ENCODE assay signal across 10 cellular contexts in the genomic region with DNA sequence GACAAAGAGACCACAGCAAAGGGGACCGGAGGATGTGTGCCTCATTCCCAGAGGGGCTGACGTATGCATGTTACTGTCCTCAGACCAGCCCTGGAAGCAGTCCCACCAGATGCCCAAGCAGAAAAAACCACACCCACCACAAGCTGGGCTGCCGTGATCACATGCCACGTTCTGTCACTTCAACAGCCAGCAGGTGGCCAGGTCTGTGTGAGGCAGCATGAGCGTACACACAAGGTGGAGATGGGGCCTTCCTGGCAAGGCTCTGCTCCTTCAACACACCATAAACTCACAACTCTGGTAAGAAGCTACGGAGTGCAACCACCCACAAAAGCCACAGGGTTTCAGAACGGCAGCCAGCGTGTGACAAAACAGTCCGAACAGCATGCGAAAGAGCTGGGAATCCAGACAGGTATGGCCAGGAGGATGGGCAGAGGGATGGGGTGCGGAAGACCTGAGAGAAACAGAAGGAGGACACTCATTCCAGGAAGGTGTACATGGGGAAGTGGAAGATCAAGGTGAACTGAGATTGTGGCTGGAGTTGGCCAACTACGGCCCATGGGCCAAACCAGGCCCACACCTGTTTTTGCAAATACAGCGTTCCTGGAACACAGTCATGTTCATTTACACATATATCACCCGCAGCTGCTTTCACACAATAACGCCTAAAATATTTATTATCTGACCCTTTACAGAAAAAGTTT. TPM values are rescaled to one million over a fixed set of nuclear protein-coding genes. Genes with fewer than 3 reads are reported as not detected.
DNase-seq lines count a peak whose midpoint lies in the region; ATAC-seq, FAIRE-seq and TF ChIP-seq lines count a peak whose summit lies in the region.
"Had no signal": no experiment of that assay in that cellular context is flagged by ENCODE, and none has a peak within 500 bp of the region (broad histone marks: within the 10 kb centered on the region; RNA-seq: fewer than 3 reads in every experiment).

No MANE protein-coding gene starts in this region.

- WGBS in thyroid gland, 2 donors = 83 to 88% methylated on average over 15 of the region's 15 CpGs

- TF ChIP-seq CTCF in bronchial epithelial cell (IDR thresholded peaks at IDR 0.05; ENCODE audit: insufficient read depth, low read length, severe bottlenecking) (peak; percentile 18), thyroid gland (IDR thresholded peaks at IDR 0.05) (no peak)

- H3K4me3 ChIP-seq in bronchial epithelial cell (ENCODE audit: low read depth, low read length) = no peak overlapping the region
- H3K4me3 ChIP-seq in thyroid gland (replicated peaks in 1 of 3) = no peak overlapping the region
- H3K4me3 ChIP-seq in MG63 = no peak overlapping the region

- TF ChIP-seq POLR2A in thyroid gland (IDR thresholded peaks at IDR 0.05) = no peak

- H3K27me3 ChIP-seq in bronchial epithelial cell (ENCODE audit: control insufficient read depth, insufficient read depth, low read length) (no peaks in the 10 kb centered on the region), thyroid gland (no peaks in the 10 kb centered on the region), MG63 (no peaks in the 10 kb centered on the region)

- no peak for FAIRE-seq in bronchial epithelial cell (lab: Jason Lieb, UNC)

- DNase-seq in DMS53 (lab: John Stamatoyannopoulos, UW) (peak; percentile 49), DMS53 treated with DMSO at 0.1 percent for 48 hours (lab: John Stamatoyannopoulos, UW; ENCODE audit: unreplicated experiment) (no peak), T-helper 1 cell (peak; percentile 17 to 70 (median 28)), bronchial epithelial cell (ENCODE audit: low read depth) (no peak), thyroid gland (no peak), MG63 (no peak)
- peak; percentile 42 to 58 for DNase-seq in stimulated activated CD4-positive, alpha-beta T cell treated with anti-CD3 and anti-CD28 coated beads, Interleukin-2, amount 100 ng/mL, for 24 hours

- peak; percentile 66 for ATAC-seq in HG03039 (IDR thresholded peaks at IDR 0.05; ENCODE audit: unreplicated experiment)

- H3K36me3 ChIP-seq in bronchial epithelial cell (ENCODE audit: control insufficient read depth, insufficient read depth, low read length) (peaks cover 24% of the 10 kb centered on the region), thyroid gland (peaks cover 62 to 72% of the 10 kb centered on the region in 2 donors), MG63 (peaks cover 6% of the 10 kb centered on the region)

- no peaks in the 10 kb centered on the region for H3K4me1 ChIP-seq in thyroid gland

- no peak overlapping the region for H3K27ac ChIP-seq in thyroid gland
- H3K27ac ChIP-seq: 22Rv1 had no signal

- intact Hi-C loops in thyroid gland (cut with DNase I) = loop anchor here (5.0 to 10.0 kb wide), 2 partner anchors 93 to 396 kb away; no protein-coding TSS in a partner anchor

- no peaks in the 10 kb centered on the region for H3K9me3 ChIP-seq in thyroid gland
- H3K9me3 ChIP-seq in MG63 = no peaks in the 10 kb centered on the region

RNA-seq across cellular contexts. Expression of a gene that starts 27.9 kb away (rescaled TPM):
- total RNA-seq in bronchial epithelial cell (63.4 and 67.3 TPM in 2 replicates), thyroid gland (100 to 1,000 TPM; 126 to 185 (median 166) TPM)
- 57.3 and 66.2 TPM in 2 replicates for total RNA-seq in MG63 (2014; rRNA removed; shearing (Covaris generic); ENCODE audit: low replicate concordance)

RNA-seq across cellular contexts. Expression of a gene that starts 46.2 kb away (rescaled TPM):
- total RNA-seq in bronchial epithelial cell (not detected in 2 replicates), thyroid gland (not detected)
- total RNA-seq in MG63 (2014; rRNA removed; shearing (Covaris generic); ENCODE audit: low replicate concordance) = not detected in 2 replicates
- total RNA-seq: activated CD8-positive, alpha-beta memory T cell treated with anti-CD3 and anti-CD28 coated beads for 36 hours had no signal

RNA-seq across cellular contexts. Expression of a gene that starts 56.1 kb away (rescaled TPM):
- total RNA-seq in bronchial epithelial cell (25.9 and 36.3 TPM in 2 replicates), thyroid gland (10 to 100 TPM; 37.2 to 82.9 (median 59.5) TPM)
- total RNA-seq in MG63 (2014; rRNA removed; shearing (Covaris generic); ENCODE audit: low replicate concordance) = 5.0 and 7.0 TPM in 2 replicates

RNA-seq across cellular contexts. Expression of a gene that starts 56.3 kb away (rescaled TPM):
- total RNA-seq in bronchial epithelial cell (not detected in 2 replicates), thyroid gland (10 to 100 TPM in 1 of 4 donors, 1 to 10 TPM in 3; 1.5 to 11.2 (median 2.8) TPM)
- total RNA-seq in MG63 (2014; rRNA removed; shearing (Covaris generic); ENCODE audit: low replicate concordance) = not detected in 2 replicates

Comparison
In these comparisons a context has a peak if more than half of its experiments do, and no peak if none do; other contexts are left out.
1. DNase-seq: peak in DMS53 (single experiment), T-helper 1 cell (5 of 5) and stimulated activated CD4-positive, alpha-beta T cell treated with anti-CD3 and anti-CD28 coated beads, Interleukin-2, amount 100 ng/mL, for 24 hours (2 of 2); none in DMS53 treated with DMSO at 0.1 percent for 48 hours (single experiment), bronchial epithelial cell (single experiment), thyroid gland (0 of 2) and MG63 (single experiment).